8 cellular contexts compared by ENCODE assay signal in the genomic region with DNA sequence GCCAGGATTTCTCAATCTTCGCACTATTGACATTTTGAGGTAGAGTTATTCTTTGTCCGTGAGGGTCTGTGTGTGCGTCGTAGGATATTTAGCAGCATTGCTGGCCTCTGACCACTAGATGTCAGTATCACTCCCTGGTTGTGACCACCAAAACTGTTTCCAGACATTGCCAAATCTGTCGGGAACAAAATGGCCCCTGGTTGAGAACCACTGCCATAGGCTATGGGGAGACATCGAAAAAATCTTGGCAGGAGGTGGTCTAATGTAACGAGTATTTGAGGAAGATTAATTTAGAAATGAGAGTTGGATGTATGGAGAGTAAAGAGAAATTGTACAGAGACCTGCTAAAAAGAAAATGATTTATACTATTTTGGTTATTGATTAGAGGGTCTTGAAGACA.
DNase-seq lines count a peak whose midpoint lies in the region; ATAC-seq and TF ChIP-seq lines count a peak whose summit lies in the region.

No MANE protein-coding gene starts in this region.

- no peak overlapping the region for H3K4me3 ChIP-seq in Jurkat, Clone E6-1 (ENCODE audit: low read length)
- no peak overlapping the region for H3K4me3 ChIP-seq in astrocyte of the cerebellum (ENCODE audit: low read depth, low read length)
- H3K4me3 ChIP-seq in hepatocyte = no peak overlapping the region

- H3K27me3 ChIP-seq in hepatocyte = no peaks in the 10 kb centered on the region

- H3K4me1 ChIP-seq in hepatocyte (ENCODE audit: insufficient read depth) = no peaks in the 10 kb centered on the region

- H3K79me2 ChIP-seq in hepatocyte = no peaks in the 10 kb centered on the region

- peak; percentile 70 for ATAC-seq in Right ventricle myocardium inferior
- peak; percentile 84 for ATAC-seq in sciatic nerve

- H3K9me2 ChIP-seq in hepatocyte (replicated peaks; ENCODE audit: insufficient read depth) = no peaks in the 10 kb centered on the region

- no peaks in the 10 kb centered on the region for H3K36me3 ChIP-seq in hepatocyte (replicated peaks; ENCODE audit: insufficient read depth, low read depth)

- no peak for DNase-seq in Right ventricle myocardium inferior (ENCODE audit: missing footprints)
- no peak for DNase-seq in cardiac septum (ENCODE audit: low spot score)
- peak; percentile 18 for DNase-seq in Jurkat, Clone E6-1 (ENCODE audit: low read depth, low spot score)
- DNase-seq in RPMI8226 = peak; percentile 35
- peak; percentile 39 for DNase-seq in astrocyte of the cerebellum (ENCODE audit: low read depth)
- DNase-seq in hepatocyte (ENCODE audit: low spot score) = peak; percentile 57
- peak; percentile 62 for DNase-seq in sciatic nerve (ENCODE audit: low spot score)
- no peak for DNase-seq in cortex of kidney (lab: John Stamatoyannopoulos, UW)

- intact Hi-C loops in Right ventricle myocardium inferior (cut with DNase I) = loop anchor here (5.0 kb wide), 1 partner anchor 142 kb away; no protein-coding TSS in a partner anchor
- intact Hi-C loops in cardiac septum (cut with DNase I) = loop anchor here (5.0 kb wide), 1 partner anchor 147 kb away; no protein-coding TSS in a partner anchor
- intact Hi-C loops in sciatic nerve (cut with DNase I) = no loop called here

- peak overlapping the region; percentile 54 for H3K4me2 ChIP-seq in hepatocyte

- H2AFZ ChIP-seq in hepatocyte = peak overlapping the region; percentile 37

- no peaks in the 10 kb centered on the region for H3K9me3 ChIP-seq in hepatocyte (ENCODE audit: low read depth)

- TF ChIP-seq CTCF in astrocyte of the cerebellum (IDR thresholded peaks at IDR 0.05; ENCODE audit: low read depth, low read length, missing control alignments) (peak; percentile 82), hepatocyte (IDR thresholded peaks at IDR 0.05; ENCODE audit: poor library complexity) (peak; percentile 68)

- H3K27ac ChIP-seq in hepatocyte = no peak overlapping the region

- no peaks in the 10 kb centered on the region for H4K20me1 ChIP-seq in hepatocyte (ENCODE audit: insufficient read depth, poor library complexity, severe bottlenecking)

- in situ Hi-C loops in astrocyte of the cerebellum (cut with HindIII; ENCODE audit: low sequenced_read_pairs) = no loop called here

- WGBS in hepatocyte (ENCODE audit: low lambda C conversion rate, missing lambda C conversion rate) = 46% methylated on average over 7 of the region's 7 CpGs

Comparison
In these comparisons a context has a peak if more than half of its experiments do, and no peak if none do; other contexts are left out.
1. DNase-seq: peak in Jurkat, Clone E6-1 (single experiment), RPMI8226 (single experiment), astrocyte of the cerebellum (single experiment), hepatocyte (single experiment) and sciatic nerve (single experiment); none in Right ventricle myocardium inferior (single experiment), cardiac septum (single experiment) and cortex of kidney (single experiment).